In the genomic region with DNA sequence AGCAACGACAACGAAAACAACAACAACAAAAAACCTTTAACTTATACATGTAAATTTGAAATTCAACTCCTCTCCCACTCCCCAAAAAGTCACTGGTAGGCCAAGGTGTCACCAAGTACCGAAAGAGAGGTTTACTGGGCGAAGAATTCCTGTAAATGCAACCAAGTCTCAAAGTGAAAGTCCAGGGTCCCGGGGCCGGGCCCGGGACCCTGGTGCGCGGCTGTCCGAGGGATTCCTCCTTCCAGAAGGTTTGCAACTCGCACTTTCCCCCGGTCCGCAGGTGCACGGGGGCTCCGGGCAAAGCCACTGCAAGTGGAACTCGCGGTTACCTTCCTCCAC, we compare ENCODE assay signal across 8 cellular contexts. TPM values are rescaled to one million over a fixed set of nuclear protein-coding genes. Genes with fewer than 3 reads are reported as not detected.
A peak's percentile ranks its signal among the peaks of the same experiment; 100 is the strongest.
DNase-seq lines count a peak whose midpoint lies in the region; ATAC-seq and TF ChIP-seq lines count a peak whose summit lies in the region.

No MANE protein-coding gene starts in this region.

- no peaks in the 10 kb centered on the region for H3K27me3 ChIP-seq in Karpas-422 (ENCODE audit: low read length)
- no peaks in the 10 kb centered on the region for H3K27me3 ChIP-seq in naive thymus-derived CD4-positive, alpha-beta T cell (ENCODE audit: control insufficient read depth in 2 of 2, insufficient read depth in 2 of 2, low read length in 2 of 2)

- peaks cover 0 to 16% (median 0%) of the 10 kb centered on the region in 5 donors for H3K36me3 Mint-ChIP-seq in naive thymus-derived CD4-positive, alpha-beta T cell

- peak overlapping the region; percentile 18; the same call in 1 of the 2 replicates for H3K27ac ChIP-seq in Karpas-422 (ENCODE audit: low read length)
- H3K27ac ChIP-seq in naive thymus-derived CD4-positive, alpha-beta T cell (ENCODE audit: low read depth, low read length) = peak overlapping the region; percentile 85

- CTCF ChIA-PET in naive thymus-derived CD4-positive, alpha-beta T cell (lab: Charles Lee) = interaction anchor here (1.3 kb wide), 1 partner anchor 130 kb away, joined by 4 read pairs; no protein-coding TSS in a partner anchor

- H3K4me3 Mint-ChIP-seq in naive thymus-derived CD4-positive, alpha-beta T cell = peak overlapping the region; percentile 84 to 99 (median 93)

- H3K27ac Mint-ChIP-seq in naive thymus-derived CD4-positive, alpha-beta T cell = peak overlapping the region; percentile 84 to 97 (median 93)

- H3K9me3 Mint-ChIP-seq in naive thymus-derived CD4-positive, alpha-beta T cell = no peaks in the 10 kb centered on the region

- H3K79me2 ChIP-seq in Karpas-422 (ENCODE audit: low read length) = peaks cover 57% of the 10 kb centered on the region

- peaks cover 29% of the 10 kb centered on the region; the same call in 1 of the 2 replicates for H4K20me1 ChIP-seq in Karpas-422 (ENCODE audit: insufficient read depth, low read depth, low read length)

- H3K9me3 ChIP-seq in Karpas-422 (ENCODE audit: low read length) = no peaks in the 10 kb centered on the region
- H3K9me3 ChIP-seq in naive thymus-derived CD4-positive, alpha-beta T cell (ENCODE audit: control insufficient read depth in 2 of 3, low read length in 3 of 3) = no peaks in the 10 kb centered on the region

- H2AFZ ChIP-seq in Karpas-422 (ENCODE audit: low read length) = no peak overlapping the region

- peak overlapping the region; percentile 78 for H3K4me3 ChIP-seq in AG10803 (ENCODE audit: low read length)
- H3K4me3 ChIP-seq in Karpas-422 (ENCODE audit: low read length) = peak overlapping the region; percentile 73
- H3K4me3 ChIP-seq in choroid plexus epithelial cell (ENCODE audit: low read depth, low read length) = peak overlapping the region; percentile 81
- H3K4me3 ChIP-seq in naive thymus-derived CD4-positive, alpha-beta T cell (ENCODE audit: low read length) = peak overlapping the region; percentile 72

- POLR2A ChIA-PET in naive thymus-derived CD4-positive, alpha-beta T cell (lab: Charles Lee) = interaction anchor here (0.6 to 1.6 kb wide), 11 partner anchors 9 to 104 kb away, joined by 3 to 8 read pairs (median 3); no protein-coding TSS in a partner anchor

- H3K27me3 Mint-ChIP-seq in naive thymus-derived CD4-positive, alpha-beta T cell = no peaks in the 10 kb centered on the region

- intact Hi-C loops in naive thymus-derived CD4-positive, alpha-beta T cell (cut with micrococcal nuclease) = loop anchor here (1.0 to 10.0 kb wide), 14 partner anchors 12 to 1351 kb away; partner anchors contain the start of genes CLYBL (in 1 of the 2), FARP1 (in 1 of the 2) and MBNL2 (in 1 of the 2)

- TF ChIP-seq CTCF in AG10803 (conservative IDR thresholded peaks at IDR 0.05; ENCODE audit: low read length) = no peak
- TF ChIP-seq CTCF in choroid plexus epithelial cell (conservative IDR thresholded peaks at IDR 0.05; ENCODE audit: low read depth, low read length) = no peak

- H3K4me1 Mint-ChIP-seq in naive thymus-derived CD4-positive, alpha-beta T cell = peaks cover 43 to 57% (median 50%) of the 10 kb centered on the region in 7 donors

- no peaks in the 10 kb centered on the region for H3K36me3 ChIP-seq in Karpas-422 (ENCODE audit: insufficient read depth, low read length)
- no peaks in the 10 kb centered on the region for H3K36me3 ChIP-seq in naive thymus-derived CD4-positive, alpha-beta T cell (ENCODE audit: control insufficient read depth in 2 of 3, insufficient read depth in 3 of 3, low read length in 3 of 3)

- peaks cover 51% of the 10 kb centered on the region for H3K4me1 ChIP-seq in Karpas-422 (ENCODE audit: low read length)
- H3K4me1 ChIP-seq in naive thymus-derived CD4-positive, alpha-beta T cell (ENCODE audit: control insufficient read depth in 2 of 2, insufficient read depth in 2 of 2, low read length in 2 of 2) = peaks cover 37 to 45% of the 10 kb centered on the region in 2 donors

- no peaks in the 10 kb centered on the region for H3K9me2 ChIP-seq in Karpas-422 (replicated peaks; ENCODE audit: insufficient read depth, low read length)

- peak overlapping the region; percentile 79 for H3K4me2 ChIP-seq in Karpas-422 (ENCODE audit: low read depth, low read length, poor library complexity, severe bottlenecking)

- DNase-seq in AG10803 (ENCODE audit: low read depth) = no peak
- DNase-seq in Karpas-422 = no peak
- no peak for DNase-seq in choroid plexus epithelial cell (ENCODE audit: low read depth)
- DNase-seq in naive thymus-derived CD4-positive, alpha-beta T cell = no peak
- no peak for DNase-seq in HUDEP-2 (lab: John Stamatoyannopoulos, UW; ENCODE audit: unreplicated experiment in 76 of 76)
- DNase-seq in glomerular visceral epithelial cell (ENCODE audit: extremely low spot score) = no peak
- no peak for DNase-seq in GF-D8 (lab: John Stamatoyannopoulos, UW)

- no peak for ATAC-seq in naive thymus-derived CD4-positive, alpha-beta T cell
- ATAC-seq in GM18520 (IDR thresholded peaks at IDR 0.05; ENCODE audit: unreplicated experiment) = no peak

- peak overlapping the region; percentile 88 for H3K9ac ChIP-seq in Karpas-422 (ENCODE audit: low read length)

RNA-seq across cellular contexts. Expression of gene STK24, which starts 1.1 kb away (rescaled TPM):
- total RNA-seq in Karpas-422 (2014; rRNA removed; shearing (Covaris generic); ENCODE audit: low replicate concordance) = 93.9 and 107 TPM in 2 replicates
- total RNA-seq in naive thymus-derived CD4-positive, alpha-beta T cell = 100 to 1,000 TPM in 3 of 5 experiments, 10 to 100 TPM in 2; 90.1 to 148 (median 121) TPM
- polyA plus RNA-seq in naive thymus-derived CD4-positive, alpha-beta T cell = 10 to 100 TPM; 29.8 to 44.4 TPM
